In the genomic region with DNA sequence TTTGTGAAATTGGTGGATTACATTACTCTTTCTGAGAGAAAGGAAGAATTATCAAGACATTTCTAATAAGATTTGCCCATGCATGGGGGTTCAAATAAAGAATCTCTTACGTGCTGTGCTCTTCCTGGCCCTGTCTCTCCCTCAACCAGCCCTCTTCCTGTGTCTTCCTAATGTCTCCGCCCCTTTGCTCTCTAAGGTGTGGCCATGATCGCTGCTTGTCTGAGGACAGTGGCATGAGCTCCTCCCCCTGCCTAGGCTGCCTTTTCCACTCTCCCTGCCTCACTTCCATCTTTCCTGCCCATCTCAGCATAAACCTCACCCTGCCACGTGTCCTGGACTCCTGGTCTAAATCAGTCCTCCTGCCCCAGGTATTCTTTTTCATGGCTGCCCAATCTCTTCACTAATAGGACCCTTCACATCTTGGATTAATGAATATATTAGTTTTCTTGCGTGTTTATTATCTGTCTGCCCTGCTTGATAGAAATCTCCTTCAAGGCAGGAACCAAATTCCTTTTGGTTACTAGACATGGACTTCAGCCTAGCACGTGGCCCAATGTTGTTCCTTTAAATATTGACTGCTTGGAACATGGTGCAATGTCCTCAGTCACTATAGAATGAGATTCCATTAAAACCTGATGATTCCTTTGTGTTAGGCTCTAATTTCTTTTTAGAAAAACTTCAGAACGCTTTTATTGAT, we compare ENCODE assay signal across 21 cellular contexts.
DNase-seq lines count a peak whose midpoint lies in the region; TF ChIP-seq lines count a peak whose summit lies in the region.
"Had no signal": no experiment of that assay in that cellular context is flagged by ENCODE, and none has a peak within 500 bp of the region (broad histone marks: within the 10 kb centered on the region; RNA-seq: fewer than 3 reads in every experiment).

No MANE protein-coding gene starts in this region.

- H2BK12ac ChIP-seq in H9 (ENCODE audit: insufficient read length, low read depth, low read length): no peak overlapping the region

- no peak overlapping the region for H3K56ac ChIP-seq in H9 (ENCODE audit: insufficient read length, low read depth, low read length)

- no peaks in the 10 kb centered on the region for H3K4me1 ChIP-seq in H9 (ENCODE audit: insufficient read depth, low read length)
- H3K4me1 ChIP-seq: foreskin keratinocyte, lower lobe of right lung, psoas muscle, upper lobe of right lung had no signal

- no peak overlapping the region for H2BK5ac ChIP-seq in H9 (ENCODE audit: insufficient read length, low read length)

- no peak overlapping the region for H2BK15ac ChIP-seq in H9 (ENCODE audit: low read depth, low read length)

- no peaks in the 10 kb centered on the region for H3K79me1 ChIP-seq in H9 (ENCODE audit: insufficient read depth, low read depth, low read length, poor library complexity, severe bottlenecking)

- no peak overlapping the region for H2AK5ac ChIP-seq in H9 (ENCODE audit: insufficient read length, low read length)

- H2BK120ac ChIP-seq in H9 (ENCODE audit: low read depth, low read length, poor library complexity, severe bottlenecking): no peak overlapping the region

- H3K27me3 ChIP-seq in H9 (ENCODE audit: insufficient read depth, low read length): no peaks in the 10 kb centered on the region
- H3K27me3 ChIP-seq: foreskin keratinocyte, upper lobe of right lung had no signal

- H4K20me1 ChIP-seq in H9 (ENCODE audit: control insufficient read depth, insufficient read depth, insufficient read length): no peaks in the 10 kb centered on the region

- H2AFZ ChIP-seq in H9 (ENCODE audit: low read length): no peak overlapping the region
- H2AFZ ChIP-seq: PC-9 had no signal

- no peak overlapping the region for H3K23ac ChIP-seq in H9 (ENCODE audit: insufficient read length, low read depth, low read length)

- H4K8ac ChIP-seq in H9 (replicated peaks; ENCODE audit: insufficient read length, low read depth, low read length): no peak overlapping the region

- no peak overlapping the region for H3K4me3 Mint-ChIP-seq in H9
- H3K4me3 Mint-ChIP-seq: activated B cell treated with CpG ODN at 0.5 μM for 24 hours, CD14-positive monocyte, natural killer cell had no signal

- WGBS in H9 (ENCODE audit: extremely low coverage, insufficient read length, low lambda C conversion rate): no CpG with 5 or more reads among the region's 7 CpGs

- no peaks in the 10 kb centered on the region for H3K9me3 ChIP-seq in H9 (ENCODE audit: control insufficient read depth, low read depth, low read length)
- H3K9me3 ChIP-seq: lower lobe of right lung, psoas muscle, upper lobe of right lung had no signal

- H3K4me1 Mint-ChIP-seq in H9: peaks cover 4 to 5% of the 10 kb centered on the region in 2 experiments; a peak in 3 of 4 replicates
- H3K4me1 Mint-ChIP-seq: activated B cell treated with CpG ODN at 0.5 μM for 24 hours, CD14-positive monocyte, natural killer cell had no signal

- H3K9me3 Mint-ChIP-seq in H9: no peaks in the 10 kb centered on the region
- H3K9me3 Mint-ChIP-seq: activated B cell treated with CpG ODN at 0.5 μM for 24 hours had no signal

- H3T11ph ChIP-seq in H9 (ENCODE audit: low read length): no peak overlapping the region

- H3K9ac ChIP-seq in H9 (ENCODE audit: extremely low read depth, insufficient read length, low read length): no peak overlapping the region

- H3K27ac Mint-ChIP-seq in H9: peak overlapping the region in 2 of 3 experiments; percentile 6 to 11; a peak in 1 of 7 replicates
- H3K27ac Mint-ChIP-seq: activated B cell treated with CpG ODN at 0.5 μM for 24 hours, CD14-positive monocyte, natural killer cell had no signal

- no peak overlapping the region for H3K27ac ChIP-seq in H9 (ENCODE audit: insufficient read length, low read depth, low read length)
- H3K27ac ChIP-seq: foreskin keratinocyte, lower lobe of right lung, PC-9, psoas muscle, upper lobe of right lung had no signal

- no peaks in the 10 kb centered on the region for H3K79me2 ChIP-seq in H9 (ENCODE audit: insufficient read depth, low read length)

- H3K4me2 ChIP-seq in H9 (ENCODE audit: insufficient read depth, insufficient read length, low read length): no peak overlapping the region
- H3K4me2 ChIP-seq: PC-9 had no signal

- H3K23me2 ChIP-seq in H9 (ENCODE audit: insufficient read length, low read depth, low read length, poor library complexity, severe bottlenecking): no peaks in the 10 kb centered on the region

- H3K4ac ChIP-seq in H9 (ENCODE audit: low read depth, low read length): no peak overlapping the region

- H4K5ac ChIP-seq in H9 (ENCODE audit: insufficient read length, low read depth, low read length): no peak overlapping the region

- no peaks in the 10 kb centered on the region for H3K36me3 Mint-ChIP-seq in H9 (ENCODE audit: insufficient read depth in 1 of 3, low read depth in 3 of 3)
- H3K36me3 Mint-ChIP-seq: CD14-positive monocyte, natural killer cell had no signal

- H4K91ac ChIP-seq in H9 (ENCODE audit: insufficient read length, low read depth, low read length): no peak overlapping the region

- H3K14ac ChIP-seq in H9 (ENCODE audit: insufficient read depth, low read length): no peak overlapping the region

- H3K27me3 Mint-ChIP-seq in H9 (ENCODE audit: low read depth): no peaks in the 10 kb centered on the region; the same call in 1 of the 2 replicates

- no peak overlapping the region for H2BK20ac ChIP-seq in H9 (ENCODE audit: low read depth, low read length, poor library complexity, severe bottlenecking)

- H3K18ac ChIP-seq in H9 (ENCODE audit: insufficient read length, low read depth, low read length): no peak overlapping the region

- TF ChIP-seq CTCF in H9 (conservative IDR thresholded peaks at IDR 0.05): no peak

- peak; percentile 17 for DNase-seq in DMS53 (lab: John Stamatoyannopoulos, UW)
- no peak for DNase-seq in DMS53 treated with DMSO at 0.1 percent for 48 hours (lab: John Stamatoyannopoulos, UW; ENCODE audit: unreplicated experiment)
- DNase-seq in H9: peak; percentile 78
- peak; percentile 7 for DNase-seq in OCI-M1 (lab: John Stamatoyannopoulos, UW)
- peak; percentile 41 for DNase-seq in iPS DF 4.7 (ENCODE audit: extremely low read depth, low spot score)
- no peak for DNase-seq in cerebellum (ENCODE audit: low spot score)
- no peak for DNase-seq in DMS 273 (lab: John Stamatoyannopoulos, UW; ENCODE audit: unreplicated experiment)
- DNase-seq in NCI-H1092 treated with DMSO at 0.1 percent for 48 hours (lab: John Stamatoyannopoulos, UW): no peak
- DNase-seq: 8988T; activated B cell treated with CpG ODN at 0.5 μM for 24 hours; amniotic stem cell; foreskin keratinocyte; lower lobe of right lung; natural killer cell; NCI-H446; PC-9; psoas muscle; stimulated activated naive CD4-positive, alpha-beta T cell treated with Interleukin-2 at 50 U/mL for 16 hours; T-helper 1 cell; upper lobe of right lung had no signal

Comparison
In these comparisons a context has a peak if more than half of its experiments do, and no peak if none do; other contexts are left out.
1. DNase-seq: peak in DMS53 (single experiment), H9 (single experiment), OCI-M1 (single experiment) and iPS DF 4.7 (single experiment); none in DMS53 treated with DMSO at 0.1 percent for 48 hours (single experiment), cerebellum (single experiment), DMS 273 (single experiment) and NCI-H1092 treated with DMSO at 0.1 percent for 48 hours (single experiment).